Comparison of ENCODE assay signal across 21 cellular contexts in the genomic region with DNA sequence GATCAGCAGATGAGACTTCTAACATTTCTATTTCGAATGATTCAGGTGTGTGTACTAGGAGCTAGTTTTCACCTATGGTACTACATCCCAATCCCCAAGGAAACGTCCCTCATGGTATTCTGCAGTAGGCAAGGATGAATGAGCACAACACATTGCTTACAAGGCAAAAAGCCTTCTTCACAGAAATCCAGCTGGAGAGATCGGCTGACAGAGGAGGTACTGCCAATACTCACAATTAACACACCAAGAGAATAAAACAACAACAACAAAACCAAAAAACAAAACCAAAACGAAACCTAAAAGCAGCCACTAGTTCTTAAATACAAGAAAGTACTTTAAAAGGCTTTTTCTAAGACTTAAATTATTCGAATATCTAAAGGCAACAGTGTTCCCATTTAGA.
DNase-seq lines count a peak whose midpoint lies in the region; ATAC-seq, FAIRE-seq and TF ChIP-seq lines count a peak whose summit lies in the region.
"Had no signal": no experiment of that assay in that cellular context is flagged by ENCODE, and none has a peak within 500 bp of the region (broad histone marks: within the 10 kb centered on the region; RNA-seq: fewer than 3 reads in every experiment).

No MANE protein-coding gene starts in this region.

- H3K4me3 ChIP-seq in CD8-positive, alpha-beta memory T cell (ENCODE audit: low read length) = no peak overlapping the region
- H3K4me3 ChIP-seq in IMR-90 (ENCODE audit: insufficient read depth, low read depth, low read length) = no peak overlapping the region
- no peak overlapping the region for H3K4me3 ChIP-seq in endodermal cell (ENCODE audit: low read length)
- no peak overlapping the region for H3K4me3 ChIP-seq in psoas muscle
- H3K4me3 ChIP-seq: pancreas, skin epidermis, tibial nerve had no signal

- TF ChIP-seq RAD21 in IMR-90 (IDR thresholded peaks at IDR 0.05; ENCODE audit: low read length) = no peak

- peaks cover 39% of the 10 kb centered on the region for H3K36me3 ChIP-seq in CD8-positive, alpha-beta memory T cell (ENCODE audit: insufficient read depth, low read length)
- H3K36me3 ChIP-seq in IMR-90 (ENCODE audit: control insufficient read depth, insufficient read depth, low read length) = peaks cover 22% of the 10 kb centered on the region
- peaks cover 88% of the 10 kb centered on the region for H3K36me3 ChIP-seq in endodermal cell (ENCODE audit: control insufficient read depth, insufficient read depth, low read length)
- peaks cover 5 to 78% of the 10 kb centered on the region in 2 donors for H3K36me3 ChIP-seq in psoas muscle (ENCODE audit: insufficient read depth in 1 of 2, low read depth in 1 of 2)

- no peak overlapping the region for H3K27ac ChIP-seq in CD8-positive, alpha-beta memory T cell (ENCODE audit: low read depth, low read length)
- H3K27ac ChIP-seq in IMR-90 (ENCODE audit: insufficient read depth, low read length) (no peak overlapping the region), endodermal cell (ENCODE audit: low read depth, low read length) (no peak overlapping the region), psoas muscle (peak overlapping the region; percentile 38)
- H3K27ac ChIP-seq: pancreas had no signal

- no peak overlapping the region for H4K5ac ChIP-seq in IMR-90 (ENCODE audit: low read depth, low read length)

- dilution Hi-C loops in IMR-90 (cut with HindIII; ENCODE audit: low sequenced_read_pairs, unreplicated experiment) = no loop called here

- H4K20me1 ChIP-seq in IMR-90 (ENCODE audit: insufficient read depth, low read length) = peaks cover 57% of the 10 kb centered on the region

- H3K9me3 Mint-ChIP-seq in CD8-positive, alpha-beta memory T cell = no peaks in the 10 kb centered on the region
- peaks cover 5% of the 10 kb centered on the region for H3K9me3 Mint-ChIP-seq in endodermal cell

- H3K27ac Mint-ChIP-seq in CD8-positive, alpha-beta memory T cell = peak overlapping the region in 6 of 8 donors; percentile 14 to 82 (median 52)
- peak overlapping the region; percentile 64 for H3K27ac Mint-ChIP-seq in endodermal cell

- no peak overlapping the region for H3K9ac ChIP-seq in IMR-90 (ENCODE audit: low read depth, low read length)
- no peak overlapping the region for H3K9ac ChIP-seq in endodermal cell (ENCODE audit: extremely low read depth, low read length, poor library complexity, severe bottlenecking)

- CTCF ChIA-PET in CD8-positive, alpha-beta memory T cell (lab: Charles Lee) = no interaction called here
- CTCF ChIA-PET in IMR-90 (lab: Yijun Ruan, JAX) = no interaction called here

- H2AK9ac ChIP-seq in IMR-90 (replicated peaks; ENCODE audit: low read depth, low read length, poor library complexity) = no peak overlapping the region

- H3K4ac ChIP-seq in IMR-90 (ENCODE audit: low read depth, low read length) = no peak overlapping the region

- no peak overlapping the region for H2AFZ ChIP-seq in IMR-90 (replicated peaks; ENCODE audit: low read length, poor library complexity)

- H3K4me1 ChIP-seq in CD8-positive, alpha-beta memory T cell (ENCODE audit: insufficient read depth, low read length) = no peaks in the 10 kb centered on the region
- H3K4me1 ChIP-seq in IMR-90 (ENCODE audit: control insufficient read depth, insufficient read depth, low read length) (peaks cover 10% of the 10 kb centered on the region), endodermal cell (ENCODE audit: control insufficient read depth, insufficient read depth, low read length) (peaks cover 4% of the 10 kb centered on the region), psoas muscle (peaks cover 10% of the 10 kb centered on the region)
- H3K4me1 ChIP-seq: BE2C, pancreas had no signal

- no peak overlapping the region for H3K4me3 Mint-ChIP-seq in CD8-positive, alpha-beta memory T cell
- no peak overlapping the region for H3K4me3 Mint-ChIP-seq in endodermal cell

- FAIRE-seq in GM12891 (lab: Jason Lieb, UNC) = no peak
- FAIRE-seq: H1, pancreas had no signal

- H3K4me2 ChIP-seq in IMR-90 (ENCODE audit: low read depth, low read length) = no peak overlapping the region

- H4K8ac ChIP-seq in IMR-90 (ENCODE audit: low read depth in 2 of 2, low read length in 2 of 2) = no peak overlapping the region

- peaks cover 26 to 44% (median 41%) of the 10 kb centered on the region in 3 donors for H3K4me1 Mint-ChIP-seq in CD8-positive, alpha-beta memory T cell
- peaks cover 8% of the 10 kb centered on the region for H3K4me1 Mint-ChIP-seq in endodermal cell

- in situ Hi-C loops in IMR-90 (cut with MboI; ENCODE audit: low sequenced_read_pairs) = no loop called here
- in situ Hi-C loops in GM13977 (cut with MboI; ENCODE audit: low pct_unique_long_range_greater_than_20kb, low sequenced_read_pairs, unreplicated experiment) = no loop called here

- H3K9me1 ChIP-seq in IMR-90 (ENCODE audit: insufficient read depth, low read length) = peaks cover 17% of the 10 kb centered on the region

- H3K18ac ChIP-seq in IMR-90 (ENCODE audit: low read depth, low read length) = no peak overlapping the region

- no peaks in the 10 kb centered on the region for H3K27me3 ChIP-seq in CD8-positive, alpha-beta memory T cell (ENCODE audit: insufficient read depth, low read length, poor library complexity, severe bottlenecking)
- H3K27me3 ChIP-seq in IMR-90 (ENCODE audit: control insufficient read depth, insufficient read depth, low read length) (no peaks in the 10 kb centered on the region), endodermal cell (ENCODE audit: control insufficient read depth, insufficient read depth, low read length, poor library complexity, severe bottlenecking) (no peaks in the 10 kb centered on the region), psoas muscle (ENCODE audit: insufficient read depth in 3 of 3, low read length in 2 of 3) (no peaks in the 10 kb centered on the region)
- H3K27me3 ChIP-seq: BE2C, pancreas, tibial nerve had no signal

- H3K79me1 ChIP-seq in IMR-90 (ENCODE audit: low read depth in 1 of 2, low read length in 2 of 2) = peaks cover 17 to 71% of the 10 kb centered on the region in 2 experiments

- TF ChIP-seq CTCF in IMR-90 (conservative IDR thresholded peaks at IDR 0.05; ENCODE audit: low read depth, low read length) (no peak), endodermal cell (conservative IDR thresholded peaks at IDR 0.05) (no peak), psoas muscle (IDR thresholded peaks at IDR 0.05) (no peak), GM13977 (IDR thresholded peaks at IDR 0.05; ENCODE audit: extremely low read depth, insufficient read depth, missing control alignments) (no peak)

- H2BK5ac ChIP-seq in IMR-90 (ENCODE audit: low read depth, low read length, poor library complexity, severe bottlenecking) = peak overlapping the region; percentile 3

- TF ChIP-seq POLR2A in IMR-90 (IDR thresholded peaks at IDR 0.05; ENCODE audit: low read depth, low read length) = no peak
- TF ChIP-seq POLR2A in GM12891 (IDR thresholded peaks at IDR 0.05; ENCODE audit: low read depth, low read length) = no peak

- POLR2A ChIA-PET in CD8-positive, alpha-beta memory T cell (lab: Charles Lee) = no interaction called here
- POLR2A ChIA-PET in IMR-90 (lab: Charles Lee; ENCODE audit: unreplicated experiment) = no interaction called here

- DNase-seq in CD8-positive, alpha-beta memory T cell = no peak
- DNase-seq in IMR-90 = no peak
- no peak for DNase-seq in endodermal cell
- no peak for DNase-seq in psoas muscle
- DNase-seq in activated effector memory CD4-positive, alpha-beta T cell treated with Interleukin-2 at 50 U/mL for 16 hours = no peak
- no peak for DNase-seq in GM13977 (ENCODE audit: low spot score)
- DNase-seq in GM12891 (ENCODE audit: insufficient read length, low spot score) = no peak
- DNase-seq: BE2C; DMS153; left cardiac atrium; MV-4-11; NCI-H2081 treated with DMSO at 0.1 percent for 48 hours; NCI-H748 treated with DMSO at 0.1 percent for 48 hours; OCI-M1; pancreas; SIG-M5; stimulated activated CD4-positive, alpha-beta T cell treated with anti-CD3 and anti-CD28 coated beads, Interleukin-4, amount 100 ng/mL, for 24 hours had no signal

- BruUV-seq in IMR-90 (replicated peaks; lab: Mats Ljungman, UMichigan) = no TSS peak

- no peak overlapping the region for H2BK120ac ChIP-seq in IMR-90 (ENCODE audit: low read depth, low read length)

- no peaks in the 10 kb centered on the region for H3K9me3 ChIP-seq in CD8-positive, alpha-beta memory T cell (ENCODE audit: low read length)
- H3K9me3 ChIP-seq in IMR-90 (ENCODE audit: control insufficient read depth, insufficient read depth, low read length) = no peaks in the 10 kb centered on the region
- H3K9me3 ChIP-seq in endodermal cell (ENCODE audit: control insufficient read depth, low read length) = peaks cover 6% of the 10 kb centered on the region
- H3K9me3 ChIP-seq in psoas muscle = no peaks in the 10 kb centered on the region
- H3K9me3 ChIP-seq: BE2C, pancreas, tibial nerve had no signal

- no peak overlapping the region for H4K91ac ChIP-seq in IMR-90 (ENCODE audit: insufficient read depth, low read depth, low read length)

- intact Hi-C loops in IMR-90 (cut with micrococcal nuclease) (no loop called here), psoas muscle (cut with DNase I) (no loop called here)

- WGBS in IMR-90 (ENCODE audit: extremely low coverage in 2 of 2, insufficient read length in 1 of 2), 2 experiments = 100% methylated on average over 1 of the region's 5 CpGs; no CpG with 5 or more reads in 1 of the 2 experiments
- WGBS in endodermal cell (ENCODE audit: insufficient coverage in 1 of 2, insufficient read length in 1 of 2), 2 experiments = 82 to 89% methylated on average over 2 to 5 of the region's 5 CpGs
- WGBS in psoas muscle, 3 donors = 64 to 74% (median 66%) methylated on average over 5 of the region's 5 CpGs

- H3K36me3 Mint-ChIP-seq in CD8-positive, alpha-beta memory T cell = peaks cover 3 to 87% (median 23%) of the 10 kb centered on the region in 3 donors
- H3K36me3 Mint-ChIP-seq in endodermal cell (ENCODE audit: low read depth) = peaks cover 73% of the 10 kb centered on the region

- ATAC-seq in IMR-90 (ENCODE audit: low read depth) = no peak
- no peak for ATAC-seq in psoas muscle
- ATAC-seq: activated CD4-positive, CD25-positive, alpha-beta regulatory T cell treated with anti-CD3 and anti-CD28 coated beads, Interleukin-2, amount 50 U/mL, for 24 hours; left cardiac atrium; pancreas had no signal

- H3K14ac ChIP-seq in IMR-90 (replicated peaks; ENCODE audit: low read depth, low read length) = no peak overlapping the region

- no peak overlapping the region for H3K56ac ChIP-seq in IMR-90 (ENCODE audit: extremely low read depth, insufficient read depth, low read length)

- no peak overlapping the region for H2AK5ac ChIP-seq in IMR-90 (ENCODE audit: low read depth, low read length)

- no peaks in the 10 kb centered on the region for H3K27me3 Mint-ChIP-seq in CD8-positive, alpha-beta memory T cell
- no peaks in the 10 kb centered on the region for H3K27me3 Mint-ChIP-seq in endodermal cell (ENCODE audit: insufficient read depth)

- H2BK20ac ChIP-seq in IMR-90 (ENCODE audit: low read depth, low read length) = no peak overlapping the region

- H2BK15ac ChIP-seq in IMR-90 (ENCODE audit: low read depth, low read length) = no peak overlapping the region

- H3K23ac ChIP-seq in IMR-90 (ENCODE audit: low read depth, low read length) = no peak overlapping the region

TF ChIP-seq in IMR-90, 13 proteins besides CTCF, POLR2A, EP300 and RAD21:
- no peak for TF ChIP-seq SMC3 (IDR thresholded peaks at IDR 0.05; ENCODE audit: low read depth, low read length)

TF ChIP-seq in GM12891, 5 proteins besides CTCF, POLR2A, EP300 and RAD21 (continues in another document):
- TF ChIP-seq POLR2AphosphoS5 (IDR thresholded peaks at IDR 0.05; ENCODE audit: low read depth, low read length) = no peak
- no peak for TF ChIP-seq SPI1 (IDR thresholded peaks at IDR 0.05; ENCODE audit: low read depth, low read length)
